Comparison of ENCODE assay signal across 15 cellular contexts in the genomic region with DNA sequence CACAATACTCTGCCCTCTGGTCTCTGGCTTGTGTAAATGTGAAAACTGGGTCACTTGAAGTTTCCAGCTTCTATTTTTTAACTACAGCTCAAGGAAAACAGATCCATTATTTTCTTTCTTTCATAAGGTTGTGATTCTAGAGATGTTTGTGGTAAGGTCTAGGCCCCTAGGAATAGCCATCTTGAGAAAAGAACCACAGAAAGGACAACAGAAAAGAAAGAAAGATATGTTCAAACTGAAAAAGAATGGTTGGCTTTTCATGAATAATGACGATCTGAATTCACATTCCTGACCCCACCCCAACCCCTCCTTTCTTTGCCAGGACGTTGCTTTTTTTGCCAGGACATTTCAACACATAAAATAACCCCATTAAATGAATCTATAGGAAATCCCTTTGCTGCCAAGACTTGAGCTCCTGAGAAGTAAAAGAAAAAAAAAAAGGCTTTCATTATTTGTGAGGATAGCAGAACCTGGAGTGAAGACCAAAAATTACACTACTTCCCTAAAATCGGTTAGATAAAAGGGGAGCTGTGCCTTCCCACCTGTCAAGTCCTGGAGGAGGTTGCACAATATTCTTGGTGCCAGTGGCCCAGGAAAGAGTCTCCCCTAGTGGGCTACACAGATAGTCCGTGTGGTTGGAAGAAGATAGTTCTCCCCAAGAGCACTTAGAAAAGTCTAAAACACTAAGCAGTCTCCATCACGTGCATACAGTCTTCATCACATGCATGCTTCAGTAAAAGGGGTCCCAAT.
DNase-seq lines count a peak whose midpoint lies in the region; ATAC-seq and TF ChIP-seq lines count a peak whose summit lies in the region.
"Had no signal": no experiment of that assay in that cellular context is flagged by ENCODE, and none has a peak within 500 bp of the region (broad histone marks: within the 10 kb centered on the region; RNA-seq: fewer than 3 reads in every experiment).

No MANE protein-coding gene starts in this region.

- H3K36me3 ChIP-seq in fibroblast of lung (ENCODE audit: control insufficient read depth, insufficient read depth, low read length), result no peaks in the 10 kb centered on the region
- H3K36me3 ChIP-seq in gastrocnemius medialis, result no peaks in the 10 kb centered on the region

- H3K9me3 ChIP-seq in fibroblast of lung (ENCODE audit: control insufficient read depth, insufficient read depth, low read depth, low read length) (no peaks in the 10 kb centered on the region), gastrocnemius medialis (no peaks in the 10 kb centered on the region)
- H3K9me3 ChIP-seq: body of pancreas had no signal

- TF ChIP-seq POLR2A in gastrocnemius medialis (IDR thresholded peaks at IDR 0.05), result no peak

- H3K4me1 ChIP-seq in fibroblast of lung (ENCODE audit: control insufficient read depth, extremely low read depth, insufficient read depth, low read length), result no peaks in the 10 kb centered on the region
- peaks cover 4 to 9% of the 10 kb centered on the region in 2 donors for H3K4me1 ChIP-seq in gastrocnemius medialis
- H3K4me1 ChIP-seq: body of pancreas had no signal

- H3K79me2 ChIP-seq in fibroblast of lung (ENCODE audit: control insufficient read depth, insufficient read depth, low read length), result no peaks in the 10 kb centered on the region

- intact Hi-C loops in gastrocnemius medialis (cut with DNase I; ENCODE audit: low total_unique reads), result no loop called here

- H3K27me3 ChIP-seq in fibroblast of lung (ENCODE audit: control insufficient read depth, insufficient read depth, low read length) (no peaks in the 10 kb centered on the region), gastrocnemius medialis (no peaks in the 10 kb centered on the region)
- H3K27me3 ChIP-seq: body of pancreas had no signal

- ATAC-seq in gastrocnemius medialis, result no peak
- ATAC-seq: body of pancreas; stimulated activated effector memory CD8-positive, alpha-beta T cell treated with anti-CD3 and anti-CD28 coated beads, Interleukin-12 subunit alpha, Interleukin-12 subunit beta, amount 100 ng/mL, for 72 hours had no signal

- H2AFZ ChIP-seq in fibroblast of lung (ENCODE audit: low read length), result no peak overlapping the region

- no peak overlapping the region for H3K4me3 ChIP-seq in astrocyte of the cerebellum (ENCODE audit: low read depth, low read length)
- no peak overlapping the region for H3K4me3 ChIP-seq in fibroblast of lung (replicated peaks in 1 of 4; ENCODE audit: control extremely low read depth in 1 of 4, insufficient read depth in 1 of 4, low read depth in 3 of 4, low read length in 4 of 4)
- H3K4me3 ChIP-seq in gastrocnemius medialis, result no peak overlapping the region
- H3K4me3 ChIP-seq: body of pancreas had no signal

- in situ Hi-C loops in astrocyte of the cerebellum (cut with HindIII; ENCODE audit: low sequenced_read_pairs), result no loop called here
- in situ Hi-C loops in gastrocnemius medialis (cut with MboI; ENCODE audit: low sequenced_read_pairs in 4 of 4), result no loop called here

- no peaks in the 10 kb centered on the region for H4K20me1 ChIP-seq in fibroblast of lung (ENCODE audit: control insufficient read depth, extremely low read depth, insufficient read depth, low read length)

- H3K4me2 ChIP-seq in fibroblast of lung (ENCODE audit: extremely low read depth, insufficient read depth, low read length), result no peak overlapping the region

- TF ChIP-seq CTCF in astrocyte of the cerebellum (IDR thresholded peaks at IDR 0.05; ENCODE audit: low read depth, low read length, missing control alignments) (no peak), fibroblast of lung (conservative IDR thresholded peaks at IDR 0.05 in 1 of 2, IDR thresholded peaks at IDR 0.05 in 1 of 2; ENCODE audit: low read depth in 1 of 2, low read length in 2 of 2) (no peak), gastrocnemius medialis (IDR thresholded peaks at IDR 0.05 in 4 of 5, conservative IDR thresholded peaks at IDR 0.05 in 1 of 5) (no peak)

- H3K27ac ChIP-seq in fibroblast of lung (ENCODE audit: insufficient read depth, low read length), result no peak overlapping the region
- H3K27ac ChIP-seq in gastrocnemius medialis, result no peak overlapping the region
- H3K27ac ChIP-seq: body of pancreas, VCaP had no signal

- no peak overlapping the region for H3K9ac ChIP-seq in fibroblast of lung (ENCODE audit: insufficient read depth, low read length)

- DNase-seq in EH (ENCODE audit: low read depth), result peak; percentile 67
- peak; percentile 72 for DNase-seq in astrocyte of the cerebellum (ENCODE audit: low read depth)
- peak; percentile 4 to 81 for DNase-seq in fibroblast of lung (ENCODE audit: low read depth in 2 of 2)
- peak; percentile 2 for DNase-seq in renal cortical epithelial cell (ENCODE audit: low read depth)
- no peak for DNase-seq in stimulated activated CD4-positive, alpha-beta T cell treated with anti-CD3 and anti-CD28 coated beads, Interleukin-4, amount 100 ng/mL, for 24 hours
- DNase-seq in T-helper 2 cell, result no peak
- DNase-seq in NCI-H1930 (lab: John Stamatoyannopoulos, UW), result no peak
- no peak for DNase-seq in gastrocnemius medialis
- DNase-seq: body of pancreas, kidney glomerular epithelial cell, NCI-H1105 treated with DMSO at 0.1 percent for 48 hours, NCI-H526 treated with DMSO at 0.1 percent for 48 hours, SIG-M5 had no signal

Comparison
In these comparisons a context has a peak if more than half of its experiments do, and no peak if none do; other contexts are left out.
1. DNase-seq: peak in EH (single experiment), astrocyte of the cerebellum (single experiment), fibroblast of lung (2 of 2) and renal cortical epithelial cell (single experiment); none in stimulated activated CD4-positive, alpha-beta T cell treated with anti-CD3 and anti-CD28 coated beads, Interleukin-4, amount 100 ng/mL, for 24 hours (single experiment), T-helper 2 cell (0 of 5), NCI-H1930 (0 of 2) and gastrocnemius medialis (0 of 2).